ENCODE assay signal across 23 cellular contexts in genomic region chr4:139957108-139957464, GRCh38.
DNase-seq lines count a peak whose midpoint lies in the region; ATAC-seq and TF ChIP-seq lines count a peak whose summit lies in the region.
"Had no signal": no experiment of that assay in that cellular context is flagged by ENCODE, and none has a peak within 500 bp of the region (broad histone marks: within the 10 kb centered on the region; RNA-seq: fewer than 3 reads in every experiment).

No MANE protein-coding gene starts in this region.

- TF ChIP-seq EP300 in SK-N-SH (IDR thresholded peaks at IDR 0.05; ENCODE audit: borderline replicate concordance in 1 of 2, low read depth in 1 of 2, low read length in 1 of 2), result no peak

- no peaks in the 10 kb centered on the region for H3F3A ChIP-seq in SK-N-SH (replicated peaks; ENCODE audit: insufficient read depth)

- WGBS in SK-N-SH (ENCODE audit: low lambda C conversion rate), result 98% methylated on average over 2 of the region's 2 CpGs

- CTCF ChIA-PET in SK-N-SH (lab: Yijun Ruan, JAX), result interaction anchor here (0.6 to 1.9 kb wide), 3 partner anchors 9 to 11 kb away, joined by 4 to 5 read pairs (median 5); no protein-coding TSS in a partner anchor

- DNase-seq in SK-N-SH (no peak), neural crest cell (ENCODE audit: low read depth, low spot score) (no peak), DMS 273 treated with DMSO at 0.1 percent for 48 hours (lab: John Stamatoyannopoulos, UW) (no peak), upper lobe of right lung (no peak), NCI-H226 (no peak)
- DNase-seq: ACHN; BE2C; CD8-positive, alpha-beta memory T cell; DMS79 treated with DMSO at 0.1 percent for 48 hours; H9; HFFc6; KG1; MM.1S; NCI-H2029 treated with DMSO at 0.1 percent for 48 hours; NCI-H2227 treated with DMSO at 0.1 percent for 48 hours; NCI-H510A; Right ventricle myocardium superior; RPMI8226 had no signal

- peak overlapping the region in 4 of 5 experiments; percentile 19 to 87 (median 78) for H3K27ac Mint-ChIP-seq in brain
- H3K27ac Mint-ChIP-seq in neural crest cell (ENCODE audit: unreplicated experiment), result peak overlapping the region; percentile 32
- H3K27ac Mint-ChIP-seq: CD8-positive, alpha-beta memory T cell; H9; HFFc6 had no signal

- H3K4me3 Mint-ChIP-seq in brain, result peak overlapping the region in 1 of 5 experiments; percentile 39
- no peak overlapping the region for H3K4me3 Mint-ChIP-seq in neural crest cell
- H3K4me3 Mint-ChIP-seq: CD14-positive monocyte; CD8-positive, alpha-beta memory T cell; H9; HFFc6 had no signal

- H3K36me3 Mint-ChIP-seq in brain (no peaks in the 10 kb centered on the region), neural crest cell (ENCODE audit: low read depth) (no peaks in the 10 kb centered on the region)
- H3K36me3 Mint-ChIP-seq: CD14-positive monocyte had no signal

- H3K79me2 ChIP-seq in SK-N-SH (ENCODE audit: insufficient read depth), result no peaks in the 10 kb centered on the region

- H3K27ac ChIP-seq in SK-N-SH (ENCODE audit: low read depth in 2 of 2, low read length in 1 of 2), result peak overlapping the region in 1 of 2 experiments; percentile 94; a peak in 2 of 4 replicates
- H3K27ac ChIP-seq in upper lobe of right lung, result no peak overlapping the region
- H3K27ac ChIP-seq: 22Rv1 had no signal

- H3K9me2 ChIP-seq in SK-N-SH, result no peaks in the 10 kb centered on the region

- H3K9me3 Mint-ChIP-seq in brain (no peaks in the 10 kb centered on the region), neural crest cell (no peaks in the 10 kb centered on the region)
- H3K9me3 Mint-ChIP-seq: CD14-positive monocyte, H9, HFFc6 had no signal

- no peaks in the 10 kb centered on the region for H3K36me3 ChIP-seq in SK-N-SH (replicated peaks in 1 of 2; ENCODE audit: control insufficient read depth in 1 of 2, insufficient read depth in 2 of 2, low read length in 1 of 2)
- H3K36me3 ChIP-seq in upper lobe of right lung, result no peaks in the 10 kb centered on the region
- H3K36me3 ChIP-seq: BE2C had no signal

- no peak for TF ChIP-seq CTCF in SK-N-SH (IDR thresholded peaks at IDR 0.05)
- TF ChIP-seq CTCF in brain (conservative IDR thresholded peaks at IDR 0.05), result no peak
- no peak for TF ChIP-seq CTCF in neural crest cell (conservative IDR thresholded peaks at IDR 0.05)
- TF ChIP-seq CTCF in upper lobe of right lung (IDR thresholded peaks at IDR 0.05), result no peak

- H3K4me1 Mint-ChIP-seq in brain, result peaks cover 60% of the 10 kb centered on the region
- peaks cover 45% of the 10 kb centered on the region for H3K4me1 Mint-ChIP-seq in neural crest cell
- H3K4me1 Mint-ChIP-seq: CD8-positive, alpha-beta memory T cell had no signal

- no peak overlapping the region for H2AFZ ChIP-seq in SK-N-SH (ENCODE audit: low read depth)

- H3K4me2 ChIP-seq in SK-N-SH, result peak overlapping the region; percentile 15; the same call in 1 of the 2 replicates

- no peak for TF ChIP-seq RAD21 in SK-N-SH (IDR thresholded peaks at IDR 0.05; ENCODE audit: low read length)

- no peaks in the 10 kb centered on the region for H4K20me1 ChIP-seq in SK-N-SH (ENCODE audit: insufficient read depth)

- ATAC-seq in SK-N-SH treated with all-trans-retinoic acid at 6 μM for 48 hours (no peak), upper lobe of right lung (no peak), HG02588 (IDR thresholded peaks at IDR 0.05; ENCODE audit: unreplicated experiment) (no peak)

- no peaks in the 10 kb centered on the region for H3K9me3 ChIP-seq in SK-N-SH
- no peaks in the 10 kb centered on the region for H3K9me3 ChIP-seq in upper lobe of right lung
- H3K9me3 ChIP-seq: BE2C had no signal

- H3K27me3 Mint-ChIP-seq in brain, result no peaks in the 10 kb centered on the region
- no peaks in the 10 kb centered on the region for H3K27me3 Mint-ChIP-seq in neural crest cell (ENCODE audit: low read depth)

- H3K27me3 ChIP-seq in SK-N-SH (ENCODE audit: insufficient read depth), result no peaks in the 10 kb centered on the region
- H3K27me3 ChIP-seq in upper lobe of right lung, result no peaks in the 10 kb centered on the region
- H3K27me3 ChIP-seq: BE2C had no signal

- H3K4me3 ChIP-seq in SK-N-SH (ENCODE audit: low read depth in 2 of 2, low read length in 1 of 2), result no peak overlapping the region
- no peak overlapping the region for H3K4me3 ChIP-seq in upper lobe of right lung

- POLR2A ChIA-PET in SK-N-SH (lab: Yijun Ruan, JAX), result no interaction called here

- no peak overlapping the region for H3K9ac ChIP-seq in SK-N-SH

- intact Hi-C loops in upper lobe of right lung (cut with DNase I), result no loop called here

- H3K4me1 ChIP-seq in SK-N-SH (ENCODE audit: control insufficient read depth in 1 of 2, insufficient read depth in 2 of 2, low read depth in 1 of 2, low read length in 1 of 2) (peaks cover 0 to 36% of the 10 kb centered on the region in 2 experiments; a peak in 3 of 4 replicates), upper lobe of right lung (peaks cover 10% of the 10 kb centered on the region)

TF ChIP-seq in SK-N-SH, 30 proteins besides CTCF, POLR2A, EP300 and RAD21 (continues in another document):
- TF ChIP-seq PBX3 (IDR thresholded peaks at IDR 0.05) (no peak), RXRA (IDR thresholded peaks at IDR 0.05; ENCODE audit: borderline replicate concordance, low read depth) (no peak), SIN3A (IDR thresholded peaks at IDR 0.05; ENCODE audit: borderline replicate concordance, low read depth, low read length) (no peak), ELF1 (IDR thresholded peaks at IDR 0.05) (no peak), USF2 (IDR thresholded peaks at IDR 0.05; ENCODE audit: borderline replicate concordance, low read depth, low read length) (no peak), TCF12 (IDR thresholded peaks at IDR 0.05) (no peak), NFIC (IDR thresholded peaks at IDR 0.05; ENCODE audit: borderline replicate concordance) (no peak), FOXM1 (IDR thresholded peaks at IDR 0.05; ENCODE audit: low read depth) (no peak)

TF ChIP-seq in SK-N-SH treated with all-trans-retinoic acid at 6 μM for 48 hours, 23 proteins besides CTCF, POLR2A, EP300 and RAD21:
- TF ChIP-seq TCF4 (CRISPR knock-in tag; IDR thresholded peaks at IDR 0.05; ENCODE audit: borderline replicate concordance) (no peak), ZC3H10 (CRISPR knock-in tag; IDR thresholded peaks at IDR 0.05) (no peak), CSRNP3 (CRISPR knock-in tag; IDR thresholded peaks at IDR 0.05) (no peak), OSR1 (CRISPR knock-in tag; IDR thresholded peaks at IDR 0.05) (no peak), ZFP3 (CRISPR knock-in tag; IDR thresholded peaks at IDR 0.05) (no peak), ZNF70 (CRISPR knock-in tag; IDR thresholded peaks at IDR 0.05) (no peak), RARB (CRISPR knock-in tag; IDR thresholded peaks at IDR 0.05) (no peak), GLIS3 (CRISPR knock-in tag; IDR thresholded peaks at IDR 0.05) (no peak), ZFP30 (CRISPR knock-in tag; IDR thresholded peaks at IDR 0.05) (no peak), BACH2 (CRISPR knock-in tag; IDR thresholded peaks at IDR 0.05; ENCODE audit: borderline replicate concordance) (no peak)
- TF ChIP-seq, protein P1, sequence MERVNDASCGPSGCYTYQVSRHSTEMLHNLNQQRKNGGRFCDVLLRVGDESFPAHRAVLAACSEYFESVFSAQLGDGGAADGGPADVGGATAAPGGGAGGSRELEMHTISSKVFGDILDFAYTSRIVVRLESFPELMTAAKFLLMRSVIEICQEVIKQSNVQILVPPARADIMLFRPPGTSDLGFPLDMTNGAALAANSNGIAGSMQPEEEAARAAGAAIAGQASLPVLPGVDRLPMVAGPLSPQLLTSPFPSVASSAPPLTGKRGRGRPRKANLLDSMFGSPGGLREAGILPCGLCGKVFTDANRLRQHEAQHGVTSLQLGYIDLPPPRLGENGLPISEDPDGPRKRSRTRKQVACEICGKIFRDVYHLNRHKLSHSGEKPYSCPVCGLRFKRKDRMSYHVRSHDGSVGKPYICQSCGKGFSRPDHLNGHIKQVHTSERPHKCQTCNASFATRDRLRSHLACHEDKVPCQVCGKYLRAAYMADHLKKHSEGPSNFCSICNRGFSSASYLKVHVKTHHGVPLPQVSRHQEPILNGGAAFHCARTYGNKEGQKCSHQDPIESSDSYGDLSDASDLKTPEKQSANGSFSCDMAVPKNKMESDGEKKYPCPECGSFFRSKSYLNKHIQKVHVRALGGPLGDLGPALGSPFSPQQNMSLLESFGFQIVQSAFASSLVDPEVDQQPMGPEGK (CRISPR knock-in tag; IDR thresholded peaks at IDR 0.05; ENCODE audit: borderline replicate concordance), result no peak
